In genomic region chr2:74454654-74455511, GRCh38 we compare ENCODE assay signal across 8 cellular contexts. TPM values are rescaled to one million over a fixed set of nuclear protein-coding genes. Genes with fewer than 3 reads are reported as not detected.
DNase-seq lines count a peak whose midpoint lies in the region; ATAC-seq and TF ChIP-seq lines count a peak whose summit lies in the region.

Gene INO80B, plus strand, starts transcription at chr2:74455087. Its CDS starts 30 bp downstream, at chr2:74455117.

- H3K4me3 ChIP-seq in Panc1 (ENCODE audit: low read depth in 2 of 2, low read length in 2 of 2) = peak within 1 kb of the TSS; percentile 88 to 91
- peak within 1 kb of the TSS; percentile 73 to 84 for H3K4me3 ChIP-seq in muscle layer of colon (ENCODE audit: low read depth in 1 of 2, low read length in 2 of 2)

- H3K36me3 Mint-ChIP-seq in activated T-cell treated with anti-CD3 and anti-CD28 coated beads, Interleukin-2, amount 50 U/mL, for 4 hours (ENCODE audit: insufficient read depth) = peaks cover 14% of the 10 kb centered on the region

- H3K9me3 Mint-ChIP-seq in activated T-cell treated with anti-CD3 and anti-CD28 coated beads, Interleukin-2, amount 50 U/mL, for 4 hours = no peaks in the 10 kb centered on the region

- no peaks in the 10 kb centered on the region for H3K27me3 ChIP-seq in Panc1 (ENCODE audit: control insufficient read depth, insufficient read depth, low read length)
- no peaks in the 10 kb centered on the region for H3K27me3 ChIP-seq in muscle layer of colon (ENCODE audit: control insufficient read depth in 1 of 2, insufficient read depth in 2 of 2, low read length in 2 of 2)

- H3K9ac ChIP-seq in muscle layer of colon (ENCODE audit: low read length) = peak within 1 kb of the TSS; percentile 71

- peaks cover 20% of the 10 kb centered on the region for H3K4me1 ChIP-seq in Panc1 (ENCODE audit: control insufficient read depth, insufficient read depth, low read length)
- peaks cover 32% of the 10 kb centered on the region for H3K4me1 ChIP-seq in muscle layer of colon (ENCODE audit: insufficient read depth, low read length)

- POLR2A ChIA-PET in Panc1 (lab: Charles Lee) = interaction anchor here (0.7 kb wide), 1 partner anchor 12 kb away, joined by 3 read pairs; no protein-coding TSS in a partner anchor

- no peak for TF ChIP-seq CTCF in Panc1 (IDR thresholded peaks at IDR 0.05)

- BruUV-seq in Panc1 (replicated peaks; lab: Mats Ljungman, UMichigan) = TSS peak; percentile 62

- peak; percentile 93 for DNase-seq in DMS153 (lab: John Stamatoyannopoulos, UW)
- peak; percentile 93 for DNase-seq in KG1 (lab: John Stamatoyannopoulos, UW)
- peak; percentile 97 for DNase-seq in Panc1 (ENCODE audit: low read depth, low spot score)
- DNase-seq in activated T-cell treated with anti-CD3 and anti-CD28 coated beads, Interleukin-2, amount 50 U/mL, for 4 hours = peak; percentile 97
- peak; percentile 99 for DNase-seq in erythroblast (lab: John Stamatoyannopoulos, UW)
- DNase-seq in stimulated activated CD8-positive, alpha-beta memory T cell treated with anti-CD3 and anti-CD28 coated beads, Interleukin-7, amount 100 ng/mL, for 24 hours (ENCODE audit: low read depth) = peak; percentile 94

- H3K4me1 Mint-ChIP-seq in activated T-cell treated with anti-CD3 and anti-CD28 coated beads, Interleukin-2, amount 50 U/mL, for 4 hours (ENCODE audit: low read depth) = peaks cover 59% of the 10 kb centered on the region

- no peaks in the 10 kb centered on the region for H3K27me3 Mint-ChIP-seq in activated T-cell treated with anti-CD3 and anti-CD28 coated beads, Interleukin-2, amount 50 U/mL, for 4 hours (ENCODE audit: low read depth)

- in situ Hi-C loops in Panc1 (cut with HindIII; ENCODE audit: low pct_unique_long_range_greater_than_20kb, low sequenced_read_pairs) = no loop called here

- H3K36me3 ChIP-seq in Panc1 (ENCODE audit: control insufficient read depth, insufficient read depth, low read length) (peaks cover 4% of the 10 kb centered on the region; the same call in 1 of the 2 replicates), muscle layer of colon (ENCODE audit: insufficient read depth, low read length) (no peaks in the 10 kb centered on the region)

- peak; percentile 42 for ATAC-seq in GM21723 (IDR thresholded peaks at IDR 0.05; ENCODE audit: unreplicated experiment)
- ATAC-seq in Panc1 = peak; percentile 71
- ATAC-seq in activated T-cell treated with anti-CD3 and anti-CD28 coated beads, Interleukin-2, amount 50 U/mL, for 4 hours = peak; percentile 55 to 58

- TF ChIP-seq POLR2A in erythroblast (IDR thresholded peaks at IDR 0.05; ENCODE audit: low read length) = peak; percentile 70

- intact Hi-C loops in Panc1 (cut with micrococcal nuclease; ENCODE audit: unreplicated experiment) = no loop called here

- H3K9me3 ChIP-seq in Panc1 (ENCODE audit: control insufficient read depth, insufficient read depth, low read depth, low read length) (no peaks in the 10 kb centered on the region), muscle layer of colon (ENCODE audit: low read length) (no peaks in the 10 kb centered on the region)

- peak within 1 kb of the TSS; percentile 100 for H3K4me3 Mint-ChIP-seq in activated T-cell treated with anti-CD3 and anti-CD28 coated beads, Interleukin-2, amount 50 U/mL, for 4 hours

- CTCF ChIA-PET in Panc1 (lab: Charles Lee) = interaction anchor here (0.6 kb wide), 1 partner anchor 28 kb away, joined by 3 read pairs; the partner anchor contains the start of genes CCDC142 and TTC31

- H3K27ac ChIP-seq in Panc1 (ENCODE audit: low read length) (peak within 1 kb of the TSS; percentile 90), muscle layer of colon (ENCODE audit: low read depth, low read length) (peak within 1 kb of the TSS; percentile 77)

RNA-seq across cellular contexts. Expression of gene INO80B, which starts in this region (rescaled TPM):
- 26.5 TPM for total RNA-seq in Panc1 (2021; ENCODE audit: unreplicated experiment)
- 35.0 TPM for polyA plus RNA-seq in Panc1 (2012; ENCODE audit: insufficient read length)
- total RNA-seq in activated T-cell treated with anti-CD3 and anti-CD28 coated beads, Interleukin-2, amount 50 U/mL, for 4 hours = 10 to 100 TPM; 49.3 to 72.6 (median 55.8) TPM

Comparison
In these comparisons a context has a peak if more than half of its experiments do, and no peak if none do; other contexts are left out.
1. Peak in every context shown above with its lines: DNase-seq, ATAC-seq, H3K4me3 ChIP-seq and H3K27ac ChIP-seq.